ENCODE assay signal across 9 cellular contexts in the genomic region with DNA sequence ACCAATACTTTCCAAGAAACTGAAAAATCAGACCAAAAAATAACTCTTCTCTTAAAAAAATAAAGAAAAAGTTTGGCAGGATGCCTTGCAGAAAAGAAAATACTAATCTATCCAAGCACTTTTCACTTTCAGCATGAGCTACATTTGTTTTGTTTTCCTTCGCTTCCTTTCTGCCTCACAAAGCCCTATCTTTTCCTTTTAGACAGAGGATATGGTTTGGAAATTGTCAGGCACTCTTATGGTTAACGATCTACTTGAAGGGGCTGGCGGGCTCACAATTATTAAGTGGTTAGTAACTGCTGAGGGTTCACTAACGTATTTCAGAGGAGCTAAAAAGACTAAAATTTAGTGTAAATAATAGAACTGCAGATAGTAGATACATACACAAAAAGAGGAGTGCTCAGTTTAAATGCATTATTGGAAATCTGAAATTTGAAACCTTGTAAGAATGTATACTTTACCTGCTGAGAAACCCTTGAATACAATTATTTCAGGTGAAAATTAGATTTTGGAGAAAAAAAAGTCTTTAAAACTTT. TPM values are rescaled to one million over a fixed set of nuclear protein-coding genes. Genes with fewer than 3 reads are reported as not detected.
DNase-seq lines count a peak whose midpoint lies in the region; ATAC-seq and TF ChIP-seq lines count a peak whose summit lies in the region.
"Had no signal": no experiment of that assay in that cellular context is flagged by ENCODE, and none has a peak within 500 bp of the region (broad histone marks: within the 10 kb centered on the region; RNA-seq: fewer than 3 reads in every experiment).

No MANE protein-coding gene starts in this region.

- peaks cover 54% of the 10 kb centered on the region for H3K27me3 Mint-ChIP-seq in neural crest cell (ENCODE audit: low read depth)

- no peaks in the 10 kb centered on the region for H3K9me3 Mint-ChIP-seq in neural crest cell

- H3K36me3 ChIP-seq in OCI-LY1 (ENCODE audit: insufficient read depth, low read length): peaks cover 4% of the 10 kb centered on the region
- no peaks in the 10 kb centered on the region for H3K36me3 ChIP-seq in duodenal mucosa (ENCODE audit: control insufficient read depth in 1 of 2, insufficient read depth in 2 of 2, low read length in 2 of 2)

- peaks cover 28% of the 10 kb centered on the region for H3K4me1 Mint-ChIP-seq in neural crest cell

- no peak for TF ChIP-seq CTCF in OCI-LY1 (IDR thresholded peaks at IDR 0.05; ENCODE audit: low read length)
- no peak for TF ChIP-seq CTCF in neural crest cell (conservative IDR thresholded peaks at IDR 0.05)

- peak overlapping the region; percentile 95 for H3K4me3 Mint-ChIP-seq in neural crest cell

- H3K9me2 ChIP-seq in OCI-LY1 (ENCODE audit: low read depth, low read length): no peaks in the 10 kb centered on the region

- H3K4me2 ChIP-seq in OCI-LY1 (ENCODE audit: low read length): peak overlapping the region; percentile 86

- H3K27me3 ChIP-seq in OCI-LY1 (ENCODE audit: insufficient read depth, low read length) (no peaks in the 10 kb centered on the region), duodenal mucosa (ENCODE audit: control insufficient read depth in 1 of 2, insufficient read depth in 2 of 2, low read length in 2 of 2) (no peaks in the 10 kb centered on the region)

- H3K79me2 ChIP-seq in OCI-LY1 (ENCODE audit: insufficient read depth, low read length): peaks cover 4% of the 10 kb centered on the region

- peaks cover 10% of the 10 kb centered on the region; the same call in 1 of the 2 replicates for H3F3A ChIP-seq in OCI-LY1 (ENCODE audit: insufficient read depth, low read length)

- H2AFZ ChIP-seq in OCI-LY1 (ENCODE audit: low read length): 0 out of 2 replicates have a peak overlapping the region, but pooled peaks have one; percentile 52

- peak overlapping the region; percentile 78 for H3K27ac Mint-ChIP-seq in neural crest cell (ENCODE audit: unreplicated experiment)

- peaks cover 12% of the 10 kb centered on the region for H3K4me1 ChIP-seq in OCI-LY1 (ENCODE audit: insufficient read depth, low read length, severe bottlenecking)
- H3K4me1 ChIP-seq in duodenal mucosa (ENCODE audit: control insufficient read depth in 1 of 2, insufficient read depth in 2 of 2, low read length in 2 of 2): peaks cover 4 to 5% of the 10 kb centered on the region in 2 donors

- H3K4me3 ChIP-seq in OCI-LY1 (ENCODE audit: low read depth, low read length, poor library complexity, severe bottlenecking) (peak overlapping the region; percentile 80), duodenal mucosa (ENCODE audit: low read depth in 1 of 2, low read length in 2 of 2) (peak overlapping the region; percentile 97 to 99)

- peak overlapping the region; percentile 64; the same call in 1 of the 2 replicates for H3K9ac ChIP-seq in OCI-LY1 (ENCODE audit: low read length)
- peak overlapping the region; percentile 35 to 46 for H3K9ac ChIP-seq in duodenal mucosa (ENCODE audit: low read depth in 1 of 2, low read length in 2 of 2)

- no peaks in the 10 kb centered on the region for H3K36me3 Mint-ChIP-seq in neural crest cell (ENCODE audit: low read depth)

- no peaks in the 10 kb centered on the region for H4K20me1 ChIP-seq in OCI-LY1 (ENCODE audit: insufficient read depth, low read length)

- no peaks in the 10 kb centered on the region for H3K9me3 ChIP-seq in OCI-LY1 (ENCODE audit: low read length)
- H3K9me3 ChIP-seq in duodenal mucosa (ENCODE audit: control insufficient read depth in 1 of 2, low read length in 2 of 2): no peaks in the 10 kb centered on the region

- DNase-seq in NCI-H1105 treated with DMSO at 0.1 percent for 48 hours (lab: John Stamatoyannopoulos, UW): peak; percentile 60
- no peak for DNase-seq in NCI-H1105 (lab: John Stamatoyannopoulos, UW)
- no peak for DNase-seq in neural crest cell (ENCODE audit: low read depth, low spot score)
- DNase-seq in GM19238 (ENCODE audit: insufficient read length, low spot score): no peak
- DNase-seq in 8988T: no peak

- no peak for ATAC-seq in GM21717 (IDR thresholded peaks at IDR 0.05; ENCODE audit: unreplicated experiment)

- H3K27ac ChIP-seq in OCI-LY1 (ENCODE audit: low read depth, low read length, poor library complexity, severe bottlenecking): no peak overlapping the region
- H3K27ac ChIP-seq in duodenal mucosa (ENCODE audit: low read depth, low read length): no peak overlapping the region
- H3K27ac ChIP-seq: C4-2B had no signal

RNA-seq across cellular contexts. Expression of a gene that starts 0.9 kb away (rescaled TPM):
- 40.0 and 42.9 TPM in 2 replicates for total RNA-seq in neural crest cell
